1 cellular context compared by ENCODE assay signal in genomic region chr19:19465436-19466070, GRCh38.
A peak's percentile ranks its signal among the peaks of the same experiment; 100 is the strongest.
TF ChIP-seq lines count a peak whose summit lies in the region.

No MANE protein-coding gene starts in this region.

TF ChIP-seq in K562, 482 proteins besides CTCF, POLR2A, EP300 and RAD21:
- TF ChIP-seq PREB (CRISPR knock-in tag; IDR thresholded peaks at IDR 0.05) (no peak), ZNF740 (CRISPR knock-in tag; IDR thresholded peaks at IDR 0.05) (no peak), ZNF740 (tag; IDR thresholded peaks at IDR 0.05) (no peak), SP2 (IDR thresholded peaks at IDR 0.05; ENCODE audit: extremely low read depth, low read depth, low read length, poor library complexity, severe bottlenecking) (no peak), ETS2 (tag; IDR thresholded peaks at IDR 0.05; ENCODE audit: borderline replicate concordance, poor library complexity, severe bottlenecking) (no peak), POLR2G (IDR thresholded peaks at IDR 0.05; ENCODE audit: low read depth, low read length) (peak; percentile 32; the same call in 1 of the 2 replicates), ZNF561 (CRISPR knock-in tag; conservative IDR thresholded peaks at IDR 0.05) (no peak)
